ENCODE assay signal across 32 cellular contexts in genomic region chr14:77092676-77093075, GRCh38. TPM values are rescaled to one million over a fixed set of nuclear protein-coding genes. Genes with fewer than 3 reads are reported as not detected.
"Had no signal": no experiment of that assay in that cellular context is flagged by ENCODE, and none has a peak within 500 bp of the region (broad histone marks: within the 10 kb centered on the region; RNA-seq: fewer than 3 reads in every experiment).

No MANE protein-coding gene starts in this region.

- H3K4me3 ChIP-seq: SJCRH30 had no signal

- ATAC-seq: activated T-helper 17 cell treated with anti-CD3 and anti-CD28 coated beads, Interleukin-2, amount 50 U/mL, for 72 hours; Panc1 had no signal

- H3K27me3 ChIP-seq: SJCRH30 had no signal

- H3K4me2 ChIP-seq: SK-N-SH had no signal

- DNase-seq: activated CD4-positive, alpha-beta memory T cell treated with anti-CD3 and anti-CD28 coated beads, Interleukin-2, amount 10 ng/mL, durations not matched to agents 7 days and 5 days; activated CD4-positive, alpha-beta T cell treated with anti-CD3 and anti-CD28 coated beads, Interleukin-2, amount 10 ng/mL, durations not matched to agents 7 days and 5 days; activated CD4-positive, CD25-positive, alpha-beta regulatory T cell; activated gamma-delta T cell; activated naive CD4-positive, alpha-beta T cell treated with anti-CD3 and anti-CD28 coated beads for 36 hours; activated naive CD8-positive, alpha-beta T cell treated with anti-CD3 and anti-CD28 coated beads for 36 hours; activated T-cell treated with anti-CD3 and anti-CD28 coated beads for 4 hours; activated T-cell treated with anti-CD3 and anti-CD28 coated beads, Interleukin-2, amount 50 U/mL, for 48 hours; KG1; NCI-H1092 treated with DMSO at 0.1 percent for 48 hours; NCI-H1417 treated with DMSO at 0.1 percent for 48 hours; NCI-H1694; NCI-H2029; NCI-H2107; NCI-H2171 treated with DMSO at 0.1 percent for 48 hours; NCI-H226; NCI-H526; NCI-H774; NK-92 treated with Interleukin-12 subunit alpha and Interleukin-12 subunit beta, amount 100 ng/mL, for 24 hours; OCI-M1; Right ventricle myocardium superior; SJCRH30; SK-N-SH; T-helper 1 cell had no signal

- H3K36me3 ChIP-seq: SJCRH30 had no signal

- H3K27ac ChIP-seq: RWPE1, SJCRH30, VCaP had no signal

- H3K9ac ChIP-seq: SK-N-SH had no signal

RNA-seq across cellular contexts. Expression of gene ZDHHC22, which starts 48.9 kb away (rescaled TPM):
- total RNA-seq: activated CD4-positive, alpha-beta memory T cell treated with anti-CD3 and anti-CD28 coated beads, Interleukin-2, amount 10 ng/mL, durations not matched to agents 7 days and 5 days; activated CD4-positive, alpha-beta T cell treated with anti-CD3 and anti-CD28 coated beads, Interleukin-2, amount 10 ng/mL, durations not matched to agents 7 days and 5 days; activated CD8-positive, alpha-beta memory T cell treated with anti-CD3 and anti-CD28 coated beads for 36 hours; activated naive CD4-positive, alpha-beta T cell treated with anti-CD3 and anti-CD28 coated beads for 36 hours; activated naive CD8-positive, alpha-beta T cell treated with anti-CD3 and anti-CD28 coated beads for 36 hours; activated T-helper 17 cell treated with anti-CD3 and anti-CD28 coated beads, Interleukin-2, amount 50 U/mL, for 72 hours; cardiac septum; NCI-H460; Right ventricle myocardium superior; T-helper 2 cell treated with Interferon-gamma antibody and Interleukin-4, amounts not matched to agents 100 ng/mL and 5 ng/mL, for 36 hours had no signal
- polyA plus RNA-seq: SK-N-SH had no signal
